In the genomic region with DNA sequence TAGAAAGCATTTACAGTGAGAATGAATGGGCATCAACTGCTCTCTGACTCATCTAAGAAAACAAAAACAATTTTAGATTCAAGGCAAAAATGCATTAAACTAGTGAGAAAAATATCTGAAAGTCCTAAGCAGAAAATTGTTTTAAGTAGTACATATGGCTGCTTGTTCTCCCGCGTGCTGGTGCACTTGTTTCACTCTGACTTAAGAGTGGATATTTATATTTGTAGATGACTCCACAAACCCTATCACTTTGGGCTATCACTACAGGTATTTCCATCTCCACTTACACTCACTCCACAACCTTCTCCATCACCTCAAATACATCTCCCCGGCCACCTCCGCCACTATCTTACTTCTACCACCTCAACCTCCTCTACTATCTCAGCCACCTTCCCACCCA, we compare ENCODE assay signal across 26 cellular contexts.
"Had no signal": no experiment of that assay in that cellular context is flagged by ENCODE, and none has a peak within 500 bp of the region (broad histone marks: within the 10 kb centered on the region; RNA-seq: fewer than 3 reads in every experiment).

No MANE protein-coding gene starts in this region.

- H3K4me1 Mint-ChIP-seq: immature natural killer cell; naive thymus-derived CD8-positive, alpha-beta T cell; nephron progenitor cell had no signal

- ATAC-seq: esophagus mucosa; left colon; lower lobe of right lung; naive thymus-derived CD8-positive, alpha-beta T cell; stimulated activated effector memory CD8-positive, alpha-beta T cell treated with anti-CD3 and anti-CD28 coated beads, Interleukin-12 subunit alpha, Interleukin-12 subunit beta, amount 100 ng/mL, for 72 hours had no signal

- H3K4me3 ChIP-seq: left ventricle myocardium inferior, lower lobe of right lung, prostate gland, right atrium auricular region, sigmoid colon, stomach, thyroid gland, vagina had no signal

- H3K27ac ChIP-seq: epithelial cell of prostate, left ventricle myocardium inferior, lower lobe of right lung, prostate gland, right atrium auricular region, sigmoid colon, stomach, thyroid gland, vagina had no signal

- H3K4me1 ChIP-seq: lower lobe of right lung, prostate gland, right atrium auricular region, sigmoid colon, thyroid gland had no signal

- H3K36me3 Mint-ChIP-seq: immature natural killer cell; naive thymus-derived CD8-positive, alpha-beta T cell; stimulated activated effector memory CD8-positive, alpha-beta T cell treated with anti-CD3 and anti-CD28 coated beads, Interleukin-12 subunit alpha, Interleukin-12 subunit beta, amount 100 ng/mL, for 72 hours had no signal

- H3K36me3 ChIP-seq: left ventricle myocardium inferior, lower lobe of right lung, prostate gland, right atrium auricular region, sigmoid colon, stomach, thyroid gland, vagina had no signal

- H3K4me3 Mint-ChIP-seq: dendritic cell treated with granulocyte-macrophage colony-stimulating factor and Interleukin-4, amounts not matched to agents 40 ng/mL and 50 ng/mL, for 4 days; endodermal cell; immature natural killer cell; naive thymus-derived CD8-positive, alpha-beta T cell; nephron progenitor cell; stimulated activated effector memory CD8-positive, alpha-beta T cell treated with anti-CD3 and anti-CD28 coated beads, Interleukin-12 subunit alpha, Interleukin-12 subunit beta, amount 100 ng/mL, for 72 hours had no signal

- H3K27me3 ChIP-seq: right atrium auricular region, sigmoid colon, stomach, thyroid gland, vagina had no signal

- H3K9me3 ChIP-seq: left ventricle myocardium inferior, lower lobe of right lung, prostate gland, right atrium auricular region, sigmoid colon, stomach, thyroid gland, vagina had no signal

- H3K27ac Mint-ChIP-seq: dendritic cell treated with granulocyte-macrophage colony-stimulating factor and Interleukin-4, amounts not matched to agents 40 ng/mL and 50 ng/mL, for 4 days; endodermal cell; immature natural killer cell; naive thymus-derived CD8-positive, alpha-beta T cell; nephron progenitor cell; stimulated activated effector memory CD8-positive, alpha-beta T cell treated with anti-CD3 and anti-CD28 coated beads, Interleukin-12 subunit alpha, Interleukin-12 subunit beta, amount 100 ng/mL, for 72 hours had no signal

- DNase-seq: effector CD8-positive, alpha-beta T cell; endodermal cell; hypothalamus; immature natural killer cell; islet precursor cell; kidney glomerular epithelial cell; left colon; left ventricle myocardium inferior; lower lobe of right lung; naive thymus-derived CD8-positive, alpha-beta T cell; nephron progenitor cell; nucleus accumbens; sigmoid colon; stimulated activated CD4-positive, alpha-beta T cell treated with anti-CD3 and anti-CD28 coated beads, Interleukin-2, amount 100 ng/mL, for 24 hours; stimulated activated CD4-positive, alpha-beta T cell treated with anti-CD3 and anti-CD28 coated beads, Interleukin-4, amount 100 ng/mL, for 24 hours; stimulated activated naive CD4-positive, alpha-beta T cell treated with Interleukin-2 at 50 U/mL for 16 hours; stomach; thyroid gland; trophoblast cell had no signal
